14 cellular contexts compared by ENCODE assay signal in the genomic region with DNA sequence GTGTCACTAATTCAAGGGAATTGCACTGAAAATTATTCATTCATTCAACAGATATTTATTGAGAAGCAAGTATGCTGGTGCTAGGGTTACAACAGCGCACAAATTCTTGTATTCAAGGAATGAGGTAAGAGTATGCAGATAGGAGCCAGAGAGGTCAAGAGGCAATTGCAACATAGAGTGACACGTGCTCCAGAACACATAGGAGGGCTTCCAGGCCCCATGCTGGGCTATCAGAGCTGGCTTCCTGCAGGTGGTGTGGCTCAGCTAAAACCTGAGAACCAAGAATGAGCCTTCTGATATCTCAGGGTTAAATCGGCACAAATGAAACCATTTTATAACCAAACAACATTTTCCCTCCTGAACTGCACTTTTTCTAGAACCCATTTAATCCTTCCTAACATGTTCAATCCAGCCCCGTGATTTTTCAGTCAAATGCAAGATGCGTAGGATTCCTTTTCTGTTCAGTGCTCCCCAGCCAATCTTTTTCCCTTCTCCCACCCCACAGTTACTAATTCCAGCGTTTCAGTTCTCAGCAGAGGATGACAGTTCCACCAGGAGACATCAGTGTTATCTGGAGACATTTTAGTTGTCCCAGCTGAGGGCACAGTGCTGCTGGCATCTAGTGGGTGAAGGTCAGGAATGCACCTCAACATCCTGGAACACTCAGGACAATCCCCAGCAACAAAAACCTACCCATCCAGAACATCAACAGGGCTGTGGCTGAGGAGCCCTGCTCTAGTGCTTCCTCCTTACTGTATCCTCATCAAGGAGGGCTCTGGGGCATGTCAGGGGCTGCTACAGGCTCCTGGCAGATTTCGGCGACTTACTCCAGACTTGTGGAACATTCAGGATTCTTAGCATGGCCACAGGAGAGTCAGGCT. TPM values are rescaled to one million over a fixed set of nuclear protein-coding genes. Genes with fewer than 3 reads are reported as not detected.
DNase-seq lines count a peak whose midpoint lies in the region; ATAC-seq lines count a peak whose summit lies in the region.
"Had no signal": no experiment of that assay in that cellular context is flagged by ENCODE, and none has a peak within 500 bp of the region (broad histone marks: within the 10 kb centered on the region; RNA-seq: fewer than 3 reads in every experiment).

No MANE protein-coding gene starts in this region.

- in situ Hi-C loops in KBM-7 (cut with MboI; ENCODE audit: low pct_unique_long_range_greater_than_20kb, low sequenced_read_pairs) = no loop called here

- DNase-seq in EL (peak; percentile 61), KBM-7 (peak; percentile 56), SKM-1 treated with dmso at 0.1 percent for 144 hours (lab: John Stamatoyannopoulos, UW; ENCODE audit: unreplicated experiment) (peak; percentile 65), islet precursor cell (peak; percentile 46), NCI-H1436 (lab: John Stamatoyannopoulos, UW) (no peak), SK-N-DZ (ENCODE audit: low spot score) (no peak), dedifferentiated amniotic fluid mesenchymal stem cell (ENCODE audit: extremely low spot score) (no peak)
- DNase-seq: activated CD4-positive, alpha-beta T cell treated with anti-CD3 and anti-CD28 coated beads for 36 hours; activated naive CD4-positive, alpha-beta T cell treated with Interleukin-2 at 50 U/mL for 16 hours; C1 segment of cervical spinal cord; colonic mucosa; naive B cell; stimulated activated naive CD8-positive, alpha-beta T cell treated with anti-CD3 and anti-CD28 coated beads, Interleukin-15, amount 100 ng/mL, for 72 hours had no signal

- ATAC-seq in HG03108 (IDR thresholded peaks at IDR 0.05; ENCODE audit: unreplicated experiment) = no peak
- ATAC-seq: activated CD4-positive, alpha-beta T cell treated with anti-CD3 and anti-CD28 coated beads for 36 hours; stimulated activated naive CD8-positive, alpha-beta T cell treated with anti-CD3 and anti-CD28 coated beads, Interleukin-15, amount 100 ng/mL, for 72 hours had no signal

RNA-seq across cellular contexts. Expression of gene CCRL2, which starts 13.3 kb away (rescaled TPM):
- polyA plus RNA-seq in SK-N-DZ (2014; cell fraction: cytosol; rRNA removed) = not detected in 2 replicates
- not detected in 2 replicates for polyA plus RNA-seq in SK-N-DZ (2014; cell fraction: nucleus; rRNA removed)

RNA-seq across cellular contexts. Expression of gene CCR5, which starts 23.0 kb away (rescaled TPM):
- not detected in 2 replicates for polyA plus RNA-seq in SK-N-DZ (2014; cell fraction: cytosol; rRNA removed)
- not detected in 2 replicates for polyA plus RNA-seq in SK-N-DZ (2014; cell fraction: nucleus; rRNA removed)

RNA-seq across cellular contexts. Expression of gene CCR2, which starts 39.9 kb away (rescaled TPM):
- polyA plus RNA-seq in SK-N-DZ (2014; cell fraction: cytosol; rRNA removed) = not detected in 2 replicates
- not detected in 2 replicates for polyA plus RNA-seq in SK-N-DZ (2014; cell fraction: nucleus; rRNA removed)

Comparison
In these comparisons a context has a peak if more than half of its experiments do, and no peak if none do; other contexts are left out.
1. DNase-seq: peak in EL (single experiment), KBM-7 (single experiment), SKM-1 treated with dmso at 0.1 percent for 144 hours (single experiment) and islet precursor cell (single experiment); none in NCI-H1436 (single experiment), SK-N-DZ (single experiment) and dedifferentiated amniotic fluid mesenchymal stem cell (single experiment).